Comparison of ENCODE assay signal across 10 cellular contexts in the genomic region with DNA sequence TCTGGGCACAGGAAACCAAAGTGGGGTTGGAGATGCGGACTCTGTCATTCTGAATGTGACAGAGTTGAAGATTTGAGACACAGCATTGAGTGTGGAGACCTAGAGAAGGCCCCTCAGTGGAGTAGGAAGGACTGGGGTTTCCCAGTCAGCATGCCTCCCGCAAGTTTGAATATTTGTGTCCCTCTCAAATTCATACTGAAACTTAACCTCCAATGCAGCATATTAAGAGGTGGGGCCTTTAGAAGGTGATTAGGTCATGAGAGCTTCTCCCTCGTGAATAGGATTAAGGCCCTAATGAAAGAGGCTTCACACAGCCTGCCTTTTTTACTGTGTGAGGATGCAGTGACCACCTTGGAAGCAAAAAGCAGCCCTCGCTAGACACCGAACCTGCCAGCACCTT. TPM values are rescaled to one million over a fixed set of nuclear protein-coding genes. Genes with fewer than 3 reads are reported as not detected.
DNase-seq lines count a peak whose midpoint lies in the region; ATAC-seq and TF ChIP-seq lines count a peak whose summit lies in the region.
"Had no signal": no experiment of that assay in that cellular context is flagged by ENCODE, and none has a peak within 500 bp of the region (broad histone marks: within the 10 kb centered on the region; RNA-seq: fewer than 3 reads in every experiment).

No MANE protein-coding gene starts in this region.

- in situ Hi-C loops in G401 (cut with HindIII; ENCODE audit: low sequenced_read_pairs) = no loop called here

- no peak overlapping the region for H3K27ac ChIP-seq in osteoblast (ENCODE audit: low read depth, low read length)
- H3K27ac ChIP-seq: epithelial cell of prostate, left ventricle myocardium inferior had no signal

- H3K4me1 ChIP-seq in osteoblast (ENCODE audit: insufficient read depth, low read length) = no peaks in the 10 kb centered on the region

- ATAC-seq in activated T-cell treated with anti-CD3 and anti-CD28 coated beads, Interleukin-2, amount 50 U/mL, for 4 hours = peak; percentile 49 to 55
- peak; percentile 58 for ATAC-seq in HG03066 (IDR thresholded peaks at IDR 0.05; ENCODE audit: low read depth, unreplicated experiment)

- peaks cover 12% of the 10 kb centered on the region for H3K36me3 Mint-ChIP-seq in activated T-cell treated with anti-CD3 and anti-CD28 coated beads, Interleukin-2, amount 50 U/mL, for 4 hours (ENCODE audit: insufficient read depth)

- H2AFZ ChIP-seq in osteoblast (ENCODE audit: low read length) = no peak overlapping the region

- peaks cover 15% of the 10 kb centered on the region for H3K36me3 ChIP-seq in osteoblast (ENCODE audit: insufficient read depth, low read length)

- no peaks in the 10 kb centered on the region for H3K9me3 ChIP-seq in osteoblast (ENCODE audit: low read depth, low read length)
- H3K9me3 ChIP-seq: left ventricle myocardium inferior had no signal

- no peaks in the 10 kb centered on the region for H4K20me1 ChIP-seq in osteoblast (ENCODE audit: insufficient read depth, low read length)

- no peaks in the 10 kb centered on the region for H3K79me2 ChIP-seq in osteoblast (ENCODE audit: insufficient read depth, low read length)

- H3K4me3 ChIP-seq in osteoblast (ENCODE audit: insufficient read depth, low read length) = no peak overlapping the region
- H3K4me3 ChIP-seq: left ventricle myocardium inferior had no signal

- H3K27me3 Mint-ChIP-seq in activated T-cell treated with anti-CD3 and anti-CD28 coated beads, Interleukin-2, amount 50 U/mL, for 4 hours (ENCODE audit: low read depth) = no peaks in the 10 kb centered on the region
- H3K27me3 Mint-ChIP-seq: activated naive CD8-positive, alpha-beta T cell had no signal

- no peaks in the 10 kb centered on the region for H3K27me3 ChIP-seq in osteoblast (ENCODE audit: insufficient read depth, low read length)

- no peaks in the 10 kb centered on the region for H3K9me3 Mint-ChIP-seq in activated T-cell treated with anti-CD3 and anti-CD28 coated beads, Interleukin-2, amount 50 U/mL, for 4 hours

- H3K4me3 Mint-ChIP-seq in activated T-cell treated with anti-CD3 and anti-CD28 coated beads, Interleukin-2, amount 50 U/mL, for 4 hours = no peak overlapping the region
- H3K4me3 Mint-ChIP-seq: activated naive CD8-positive, alpha-beta T cell had no signal

- H3K4me1 Mint-ChIP-seq in activated T-cell treated with anti-CD3 and anti-CD28 coated beads, Interleukin-2, amount 50 U/mL, for 4 hours (ENCODE audit: low read depth) = peaks cover 13% of the 10 kb centered on the region

- H3K4me2 ChIP-seq in osteoblast (ENCODE audit: insufficient read depth, low read length) = no peak overlapping the region

- no peak for DNase-seq in activated T-cell treated with anti-CD3 and anti-CD28 coated beads, Interleukin-2, amount 50 U/mL, for 4 hours
- no peak for DNase-seq in activated T-cell treated with anti-CD3 and anti-CD28 coated beads for 4 hours
- peak; percentile 27 for DNase-seq in osteoblast (ENCODE audit: insufficient read length, low spot score, missing footprints)
- no peak for DNase-seq in G401 (ENCODE audit: low spot score)
- DNase-seq in SHP77 (lab: John Stamatoyannopoulos, UW) = no peak
- DNase-seq: left ventricle myocardium inferior, NCI-H1105 had no signal

- TF ChIP-seq CTCF in osteoblast (IDR thresholded peaks at IDR 0.05; ENCODE audit: extremely low read depth, low read depth, low read length) = no peak

RNA-seq across cellular contexts. Expression of gene HDDC3, which starts 8.0 kb away (rescaled TPM):
- total RNA-seq in activated T-cell treated with anti-CD3 and anti-CD28 coated beads, Interleukin-2, amount 50 U/mL, for 4 hours = 10 to 100 TPM; 39.9 to 43.6 (median 40.0) TPM
- total RNA-seq in osteoblast = 8.8 and 11.6 TPM in 2 replicates
- total RNA-seq in G401 (2014; rRNA removed; shearing (Covaris generic)) = 10.8 and 17.1 TPM in 2 replicates

RNA-seq across cellular contexts. Expression of gene UNC45A, which starts 10.7 kb away (rescaled TPM):
- total RNA-seq in activated T-cell treated with anti-CD3 and anti-CD28 coated beads, Interleukin-2, amount 50 U/mL, for 4 hours = 10 to 100 TPM; 63.4 to 70.5 (median 68.0) TPM
- 72.5 and 74.9 TPM in 2 replicates for total RNA-seq in osteoblast
- 99.2 and 113 TPM in 2 replicates for total RNA-seq in G401 (2014; rRNA removed; shearing (Covaris generic))

RNA-seq across cellular contexts. Expression of gene MAN2A2, which starts 21.3 kb away (rescaled TPM):
- total RNA-seq in activated T-cell treated with anti-CD3 and anti-CD28 coated beads, Interleukin-2, amount 50 U/mL, for 4 hours = 100 to 1,000 TPM in 2 of 3 donors, 10 to 100 TPM in 1; 93.2 to 124 (median 122) TPM
- total RNA-seq in osteoblast = 15.2 and 20.0 TPM in 2 replicates
- 23.8 and 33.4 TPM in 2 replicates for total RNA-seq in G401 (2014; rRNA removed; shearing (Covaris generic))

RNA-seq across cellular contexts. Expression of gene RCCD1, which starts 30.3 kb away (rescaled TPM):
- total RNA-seq in activated T-cell treated with anti-CD3 and anti-CD28 coated beads, Interleukin-2, amount 50 U/mL, for 4 hours = 10 to 100 TPM; 11.1 to 18.4 (median 13.1) TPM
- total RNA-seq in osteoblast = 11.2 TPM in 2 replicates
- 0.14 TPM in 1 of 2 replicates, not detected in the other for total RNA-seq in G401 (2014; rRNA removed; shearing (Covaris generic))

RNA-seq across cellular contexts. Expression of gene FES, which starts 40.1 kb away (rescaled TPM):
- 1 to 10 TPM; 3.6 to 8.1 (median 5.8) TPM for total RNA-seq in activated T-cell treated with anti-CD3 and anti-CD28 coated beads, Interleukin-2, amount 50 U/mL, for 4 hours
- total RNA-seq in osteoblast = 19.2 and 20.3 TPM in 2 replicates
- 0.43 and 0.64 TPM in 2 replicates for total RNA-seq in G401 (2014; rRNA removed; shearing (Covaris generic))
